8 cellular contexts compared by ENCODE assay signal in the genomic region with DNA sequence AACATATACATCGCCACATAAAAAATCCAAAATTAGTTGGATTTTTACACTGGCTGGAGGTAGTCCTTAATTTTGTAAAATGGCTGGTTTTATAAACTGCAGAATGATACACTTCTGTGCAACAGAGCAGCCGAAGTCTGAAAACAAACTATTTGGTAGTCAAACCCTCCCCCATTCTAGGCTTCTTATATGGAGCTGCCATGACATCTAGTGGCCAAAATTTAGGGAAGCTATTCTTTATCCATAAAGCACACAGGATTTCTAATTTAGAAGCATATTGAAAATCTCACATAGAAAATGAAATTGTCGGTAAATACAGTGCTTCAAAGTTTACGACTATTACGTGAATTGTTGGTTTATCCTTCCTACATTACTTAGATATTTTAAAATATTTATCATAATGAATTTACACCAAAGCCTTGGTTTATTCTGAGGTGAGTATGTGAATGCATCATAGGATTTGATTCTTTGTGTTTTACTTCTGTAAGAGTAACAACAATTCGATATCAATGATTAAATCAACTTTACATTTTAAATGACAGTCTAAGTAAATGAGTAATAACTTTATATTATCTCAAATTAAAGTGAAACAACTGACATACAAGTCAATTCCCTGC.
DNase-seq lines count a peak whose midpoint lies in the region; ATAC-seq and TF ChIP-seq lines count a peak whose summit lies in the region.

No MANE protein-coding gene starts in this region.

- H2BK15ac ChIP-seq in neuronal stem cell (ENCODE audit: low read length): no peak overlapping the region

- POLR2A ChIA-PET in PC-3 (lab: Charles Lee; ENCODE audit: unreplicated experiment): no interaction called here

- BruUV-seq in PC-3 (replicated peaks; lab: Mats Ljungman, UMichigan): no TSS peak

- H3K18ac ChIP-seq in neuronal stem cell (ENCODE audit: low read length): no peak overlapping the region

- H3K9me3 ChIP-seq in PC-3 (ENCODE audit: low read length): no peaks in the 10 kb centered on the region
- H3K9me3 ChIP-seq in neuronal stem cell (replicated peaks in 1 of 2; ENCODE audit: control insufficient read depth in 2 of 2, insufficient read depth in 1 of 2, low read depth in 1 of 2, low read length in 2 of 2): no peaks in the 10 kb centered on the region

- no peak overlapping the region for H2AK5ac ChIP-seq in neuronal stem cell (ENCODE audit: low read depth, low read length)

- no peak overlapping the region for H2BK120ac ChIP-seq in neuronal stem cell (ENCODE audit: low read depth, low read length)

- no peak overlapping the region for H2BK5ac ChIP-seq in neuronal stem cell (ENCODE audit: low read length)

- H3K79me2 ChIP-seq in PC-3 (ENCODE audit: low read length): no peaks in the 10 kb centered on the region

- H3K9ac ChIP-seq in PC-3 (ENCODE audit: low read length) (no peak overlapping the region), neuronal stem cell (ENCODE audit: low read depth, low read length, poor library complexity) (no peak overlapping the region)

- DNase-seq in D341Med (ENCODE audit: low spot score) (peak; percentile 53), PC-3 (peak; percentile 66), erythroblast (lab: John Stamatoyannopoulos, UW) (peak; percentile 40 to 55), neuronal stem cell (ENCODE audit: low spot score) (peak; percentile 54)
- no peak for DNase-seq in activated T-cell treated with anti-CD3 and anti-CD28 coated beads, Interleukin-2, amount 50 U/mL, for 1 hour
- DNase-seq in activated naive CD4-positive, alpha-beta T cell treated with Interleukin-2 at 50 U/mL for 16 hours: no peak

- H4K91ac ChIP-seq in neuronal stem cell (ENCODE audit: low read depth, low read length, poor library complexity): no peak overlapping the region

- no peaks in the 10 kb centered on the region for H3K4me1 ChIP-seq in PC-3 (ENCODE audit: insufficient read depth, low read length)
- H3K4me1 ChIP-seq in neuronal stem cell (ENCODE audit: control insufficient read depth in 2 of 2, insufficient read depth in 1 of 2, low read depth in 1 of 2, low read length in 2 of 2): no peaks in the 10 kb centered on the region

- H3K27ac ChIP-seq in PC-3 (ENCODE audit: low read length) (no peak overlapping the region), neuronal stem cell (replicated peaks; ENCODE audit: low read length) (no peak overlapping the region)

- H3F3A ChIP-seq in PC-3 (ENCODE audit: low read length, unreplicated experiment): no peaks in the 10 kb centered on the region

- H3K23ac ChIP-seq in neuronal stem cell (ENCODE audit: low read depth, low read length, poor library complexity): no peak overlapping the region

- H3K27me3 ChIP-seq in PC-3 (ENCODE audit: low read length) (peaks cover 46% of the 10 kb centered on the region), neuronal stem cell (ENCODE audit: control insufficient read depth in 3 of 3, insufficient read depth in 3 of 3, low read depth in 1 of 3, low read length in 3 of 3) (no peaks in the 10 kb centered on the region)

- H4K8ac ChIP-seq in neuronal stem cell (ENCODE audit: low read depth, low read length): no peak overlapping the region

- TF ChIP-seq CTCF in PC-3 (conservative IDR thresholded peaks at IDR 0.05; ENCODE audit: low read depth, low read length): peak; percentile 76

- no peak for TF ChIP-seq POLR2A in erythroblast (IDR thresholded peaks at IDR 0.05; ENCODE audit: low read length)

- no peaks in the 10 kb centered on the region for H3K79me1 ChIP-seq in neuronal stem cell (ENCODE audit: low read depth, low read length)

- no peak overlapping the region for H3K14ac ChIP-seq in neuronal stem cell (ENCODE audit: low read length)

- WGBS in neuronal stem cell (ENCODE audit: extremely low coverage in 2 of 2, insufficient read length in 2 of 2, insufficient replicate concordance in 1 of 2), 2 donors: no CpG with 5 or more reads among the region's 6 CpGs

- H2AFZ ChIP-seq in PC-3 (ENCODE audit: low read length) (no peak overlapping the region), neuronal stem cell (ENCODE audit: low read length) (no peak overlapping the region)

- H2BK12ac ChIP-seq in neuronal stem cell (ENCODE audit: low read length): no peak overlapping the region

- no peaks in the 10 kb centered on the region for H3K9me2 ChIP-seq in PC-3 (replicated peaks; ENCODE audit: low read length)

- H3K4me2 ChIP-seq in PC-3 (ENCODE audit: low read length): no peak overlapping the region
- H3K4me2 ChIP-seq in neuronal stem cell (ENCODE audit: insufficient read depth, low read length, poor library complexity, severe bottlenecking): no peak overlapping the region

- CTCF ChIA-PET in PC-3 (lab: Charles Lee): interaction anchor here (0.7 to 1.0 kb wide), 2 partner anchors 107 to 560 kb away, joined by 3 to 5 read pairs; no protein-coding TSS in a partner anchor

- peak; percentile 95 for ATAC-seq in GM18868 (IDR thresholded peaks at IDR 0.05; ENCODE audit: unreplicated experiment)
- peak; percentile 87 for ATAC-seq in HG03432 (IDR thresholded peaks at IDR 0.05; ENCODE audit: unreplicated experiment)
- ATAC-seq in PC-3: peak; percentile 55; the same call in 1 of the 2 replicates

- no peak overlapping the region for H3K4me3 ChIP-seq in PC-3 (ENCODE audit: low read length)
- no peak overlapping the region for H3K4me3 ChIP-seq in neuronal stem cell (ENCODE audit: low read length in 2 of 2)

- no peaks in the 10 kb centered on the region for H4K20me1 ChIP-seq in PC-3 (ENCODE audit: low read length)

- H3K4ac ChIP-seq in neuronal stem cell (ENCODE audit: low read length): no peak overlapping the region

- intact Hi-C loops in PC-3 (cut with micrococcal nuclease): loop anchor here (1.0 to 10.0 kb wide), 5 partner anchors 90 to 1515 kb away; no protein-coding TSS in a partner anchor

- no peaks in the 10 kb centered on the region for H3K36me3 ChIP-seq in PC-3 (ENCODE audit: low read depth, low read length)
- no peaks in the 10 kb centered on the region for H3K36me3 ChIP-seq in neuronal stem cell (replicated peaks in 1 of 2; ENCODE audit: control insufficient read depth in 2 of 2, insufficient read depth in 2 of 2, low read length in 2 of 2)

Comparison
In these comparisons a context has a peak if more than half of its experiments do, and no peak if none do; other contexts are left out.
1. DNase-seq: peak in D341Med (single experiment), PC-3 (single experiment), erythroblast (2 of 2) and neuronal stem cell (single experiment); none in activated T-cell treated with anti-CD3 and anti-CD28 coated beads, Interleukin-2, amount 50 U/mL, for 1 hour (single experiment) and activated naive CD4-positive, alpha-beta T cell treated with Interleukin-2 at 50 U/mL for 16 hours (single experiment).
2. Peak in every context shown above with its lines, with median percentiles within 50 percentile points of each other: ATAC-seq.